1 cellular context compared by ENCODE assay signal in the genomic region with DNA sequence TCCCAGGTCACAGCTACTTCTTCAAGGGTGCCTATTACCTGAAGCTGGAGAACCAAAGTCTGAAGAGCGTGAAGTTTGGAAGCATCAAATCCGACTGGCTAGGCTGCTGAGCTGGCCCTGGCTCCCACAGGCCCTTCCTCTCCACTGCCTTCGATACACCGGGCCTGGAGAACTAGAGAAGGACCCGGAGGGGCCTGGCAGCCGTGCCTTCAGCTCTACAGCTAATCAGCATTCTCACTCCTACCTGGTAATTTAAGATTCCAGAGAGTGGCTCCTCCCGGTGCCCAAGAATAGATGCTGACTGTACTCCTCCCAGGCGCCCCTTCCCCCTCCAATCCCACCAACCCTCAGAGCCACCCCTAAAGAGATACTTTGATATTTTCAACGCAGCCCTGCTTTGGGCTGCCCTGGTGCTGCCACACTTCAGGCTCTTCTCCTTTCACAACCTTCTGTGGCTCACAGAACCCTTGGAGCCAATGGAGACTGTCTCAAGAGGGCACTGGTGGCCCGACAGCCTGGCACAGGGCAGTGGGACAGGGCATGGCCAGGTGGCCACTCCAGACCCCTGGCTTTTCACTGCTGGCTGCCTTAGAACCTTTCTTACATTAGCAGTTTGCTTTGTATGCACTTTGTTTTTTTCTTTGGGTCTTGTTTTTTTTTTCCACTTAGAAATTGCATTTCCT.
TF ChIP-seq lines count a peak whose summit lies in the region.

No MANE protein-coding gene starts in this region.

TF ChIP-seq in HepG2, 621 proteins besides CTCF, POLR2A, EP300 and RAD21:
- TF ChIP-seq UBTF (CRISPR knock-in tag; IDR thresholded peaks at IDR 0.05) (peak; percentile 32; the same call in 1 of the 2 replicates), THAP7 (CRISPR knock-in tag; IDR thresholded peaks at IDR 0.05) (no peak), GPBP1L1 (CRISPR knock-in tag; IDR thresholded peaks at IDR 0.05) (no peak), DMTF1 (CRISPR knock-in tag; IDR thresholded peaks at IDR 0.05) (no peak), KDM2A (CRISPR knock-in tag; IDR thresholded peaks at IDR 0.05; ENCODE audit: borderline replicate concordance, low read depth) (peak; percentile 1; the same call in 1 of the 2 replicates), ZNF687 (CRISPR knock-in tag; IDR thresholded peaks at IDR 0.05) (0 out of 2 replicates have a peak, but pooled peaks have one; percentile 10)
